In genomic region chr11:94511932-94512781, GRCh38 we compare ENCODE assay signal across 9 cellular contexts. TPM values are rescaled to one million over a fixed set of nuclear protein-coding genes. Genes with fewer than 3 reads are reported as not detected.
DNase-seq lines count a peak whose midpoint lies in the region; TF ChIP-seq lines count a peak whose summit lies in the region.
"Had no signal": no experiment of that assay in that cellular context is flagged by ENCODE, and none has a peak within 500 bp of the region (broad histone marks: within the 10 kb centered on the region; RNA-seq: fewer than 3 reads in every experiment).

A gene with protein sequence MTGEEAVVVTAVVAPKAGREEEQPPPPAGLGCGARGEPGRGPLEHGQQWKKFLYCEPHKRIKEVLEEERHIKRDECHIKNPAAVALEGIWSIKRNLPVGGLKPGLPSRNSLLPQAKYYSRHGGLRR (plus strand): TSS chr11:94512461. CDS start chr11:94512529, 68 bp downstream.

- no peaks in the 10 kb centered on the region for H3K9me3 ChIP-seq in HEK293 (ENCODE audit: control insufficient read depth, insufficient read depth, low read depth, low read length)

- H3K27ac ChIP-seq in HEK293 (ENCODE audit: extremely low read depth, low read depth, low read length), result no peak within 1 kb of the TSS

- no peak within 1 kb of the TSS for H3K27ac Mint-ChIP-seq in endothelial cell (ENCODE audit: unreplicated experiment)

- CTCF ChIA-PET in HEK293 (lab: Yijun Ruan, JAX), result interaction anchor here (0.5 to 1.1 kb wide), 5 partner anchors 9 to 617 kb away, joined by 3 to 6 read pairs (median 4); no protein-coding TSS in a partner anchor

- no peaks in the 10 kb centered on the region for H3K36me3 ChIP-seq in HEK293 (ENCODE audit: control insufficient read depth in 2 of 2, insufficient read depth in 1 of 2, low read length in 2 of 2)

- H3K4me1 Mint-ChIP-seq in endothelial cell (ENCODE audit: unreplicated experiment), result peaks cover 2% of the 10 kb centered on the region

- no peaks in the 10 kb centered on the region for H3K9me3 Mint-ChIP-seq in endothelial cell (ENCODE audit: unreplicated experiment)

- H3K4me3 Mint-ChIP-seq in endothelial cell (ENCODE audit: unreplicated experiment), result peak within 1 kb of the TSS; percentile 87

- H3K4me1 ChIP-seq in HEK293 (ENCODE audit: control insufficient read depth, insufficient read depth, low read length), result 0 out of 2 replicates have a peak, but pooled peaks cover 5% of the 10 kb centered on the region

- no peaks in the 10 kb centered on the region for H3K36me3 Mint-ChIP-seq in endothelial cell (ENCODE audit: low read depth, unreplicated experiment)

- POLR2A ChIA-PET in HEK293 (lab: Yijun Ruan, JAX), result no interaction called here

- 0 out of 2 replicates have a peak, but pooled peaks have one; percentile 18 for TF ChIP-seq CTCF in HEK293 (tag by site-specific recombination; IDR thresholded peaks at IDR 0.05)
- no peak for TF ChIP-seq CTCF in endothelial cell (IDR thresholded peaks at IDR 0.05; ENCODE audit: unreplicated experiment)

- DNase-seq in ELR (ENCODE audit: low read depth), result peak; percentile 63
- peak; percentile 16 for DNase-seq in NCI-H146 treated with DMSO at 0.1 percent for 48 hours (lab: John Stamatoyannopoulos, UW; ENCODE audit: unreplicated experiment)
- peak; percentile 26 to 30 for DNase-seq in activated CD8-positive, alpha-beta memory T cell treated with anti-CD3 and anti-CD28 coated beads for 4 hours (ENCODE audit: low read depth in 2 of 2)
- DNase-seq in endothelial cell (ENCODE audit: low spot score), result peak; percentile 73
- DNase-seq in mesenteric fat pad (ENCODE audit: low spot score), result peak; percentile 89
- peak; percentile 27 for DNase-seq in stimulated activated CD8-positive, alpha-beta memory T cell treated with anti-CD3 and anti-CD28 coated beads, Interleukin-12 subunit alpha, Interleukin-12 subunit beta, amount 100 ng/mL, for 1 hour (ENCODE audit: low read depth)
- no peak for DNase-seq in NCI-H1105 (lab: John Stamatoyannopoulos, UW)

- H3K27me3 Mint-ChIP-seq in endothelial cell (ENCODE audit: unreplicated experiment), result peaks cover 6% of the 10 kb centered on the region

- peak within 1 kb of the TSS; percentile 57 for H3K4me3 ChIP-seq in HEK293 (ENCODE audit: low read depth, low read length)

TF ChIP-seq in HEK293, 187 proteins besides CTCF, POLR2A, EP300 and RAD21:
- TF ChIP-seq PBX3 (CRISPR knock-in tag; IDR thresholded peaks at IDR 0.05) (0 out of 2 replicates have a peak, but pooled peaks have one; percentile 36), REST (tag by site-specific recombination; IDR thresholded peaks at IDR 0.05) (no peak), ZIC2 (tag by site-specific recombination; IDR thresholded peaks at IDR 0.05) (peak; percentile 49; the same call in 1 of the 2 replicates), ZBTB20 (tag by site-specific recombination; IDR thresholded peaks at IDR 0.05) (peak; percentile 87), KLF8 (tag by site-specific recombination; IDR thresholded peaks at IDR 0.05) (no peak), ZNF791 (tag by site-specific recombination; IDR thresholded peaks at IDR 0.05) (no peak), ZNF16 (tag by site-specific recombination; IDR thresholded peaks at IDR 0.05; ENCODE audit: low read depth) (no peak), ZNF449 (tag by site-specific recombination; IDR thresholded peaks at IDR 0.05) (no peak), ZNF112 (tag by site-specific recombination; IDR thresholded peaks at IDR 0.05) (no peak)
- TF ChIP-seq, protein P1, sequence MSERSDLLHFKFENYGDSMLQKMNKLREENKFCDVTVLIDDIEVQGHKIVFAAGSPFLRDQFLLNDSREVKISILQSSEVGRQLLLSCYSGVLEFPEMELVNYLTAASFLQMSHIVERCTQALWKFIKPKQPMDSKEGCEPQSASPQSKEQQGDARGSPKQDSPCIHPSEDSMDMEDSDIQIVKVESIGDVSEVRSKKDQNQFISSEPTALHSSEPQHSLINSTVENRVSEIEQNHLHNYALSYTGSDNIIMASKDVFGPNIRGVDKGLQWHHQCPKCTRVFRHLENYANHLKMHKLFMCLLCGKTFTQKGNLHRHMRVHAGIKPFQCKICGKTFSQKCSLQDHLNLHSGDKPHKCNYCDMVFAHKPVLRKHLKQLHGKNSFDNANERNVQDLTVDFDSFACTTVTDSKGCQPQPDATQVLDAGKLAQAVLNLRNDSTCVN (tag by site-specific recombination; optimal IDR thresholded peaks at IDR 0.05), result peak; percentile 26

RNA-seq across cellular contexts. Expression of the gene that starts here (rescaled TPM):
- total RNA-seq in endothelial cell (ENCODE audit: unreplicated experiment) (not detected), mesenteric fat pad (not detected)
- total RNA-seq: activated CD8-positive, alpha-beta memory T cell treated with anti-CD3 and anti-CD28 coated beads for 36 hours had no signal

Comparison
In these comparisons a context has a peak if more than half of its experiments do, and no peak if none do; other contexts are left out.
1. Peak in DNase-seq in endothelial cell; RNA of the gene not detected or under 1 TPM.
2. Peak in DNase-seq in mesenteric fat pad; RNA of the gene not detected or under 1 TPM.